Comparison of ENCODE assay signal across 18 cellular contexts in genomic region chr5:43295202-43295601, GRCh38.
"Had no signal": no experiment of that assay in that cellular context is flagged by ENCODE, and none has a peak within 500 bp of the region (broad histone marks: within the 10 kb centered on the region; RNA-seq: fewer than 3 reads in every experiment).

No MANE protein-coding gene starts in this region.

- H3K4me1 ChIP-seq: suprapubic skin had no signal

- H3K9me3 ChIP-seq: esophagus squamous epithelium, gastroesophageal sphincter, mucosa of descending colon, suprapubic skin, thyroid gland had no signal

- ATAC-seq: gastroesophageal sphincter; left lobe of liver; mucosa of descending colon; naive thymus-derived CD8-positive, alpha-beta T cell; stimulated activated effector memory CD8-positive, alpha-beta T cell treated with anti-CD3 and anti-CD28 coated beads, Interleukin-12 subunit alpha, Interleukin-12 subunit beta, amount 100 ng/mL, for 72 hours; stimulated activated naive CD8-positive, alpha-beta T cell treated with anti-CD3 and anti-CD28 coated beads, Interleukin-15, Interleukin-2, amounts not matched to agents 100 U/mL and 50 U/mL, for 24 hours had no signal

- H3K4me3 ChIP-seq: esophagus squamous epithelium, gastroesophageal sphincter, mucosa of descending colon, suprapubic skin, thyroid gland had no signal

- H3K4me3 Mint-ChIP-seq: naive thymus-derived CD8-positive, alpha-beta T cell; stimulated activated effector memory CD8-positive, alpha-beta T cell treated with anti-CD3 and anti-CD28 coated beads, Interleukin-12 subunit alpha, Interleukin-12 subunit beta, amount 100 ng/mL, for 72 hours; type B pancreatic cell had no signal

- H3K27ac ChIP-seq: esophagus squamous epithelium, gastroesophageal sphincter, suprapubic skin, thyroid gland had no signal

- H3K27me3 Mint-ChIP-seq: naive thymus-derived CD8-positive, alpha-beta T cell; type B pancreatic cell had no signal

- H3K27me3 ChIP-seq: esophagus squamous epithelium, gastroesophageal sphincter, suprapubic skin, thyroid gland had no signal

- H3K27ac Mint-ChIP-seq: stimulated activated effector memory CD8-positive, alpha-beta T cell treated with anti-CD3 and anti-CD28 coated beads, Interleukin-12 subunit alpha, Interleukin-12 subunit beta, amount 100 ng/mL, for 72 hours; type B pancreatic cell had no signal

- DNase-seq: dermis blood vessel endothelial cell; esophagus squamous epithelium; foreskin fibroblast; glutamatergic neuron; islet precursor cell; mammary epithelial cell; mucosa of descending colon; naive thymus-derived CD8-positive, alpha-beta T cell; posterior cingulate gyrus; stimulated activated CD4-positive, alpha-beta T cell treated with anti-CD3 and anti-CD28 coated beads, Interleukin-4, amount 100 ng/mL, for 1 hour; stimulated activated CD8-positive, alpha-beta memory T cell treated with anti-CD3 and anti-CD28 coated beads, Interleukin-4, amount 100 ng/mL, for 48 hours; stimulated activated naive CD8-positive, alpha-beta T cell treated with anti-CD3 and anti-CD28 coated beads, Interleukin-15, Interleukin-2, amounts not matched to agents 100 U/mL and 50 U/mL, for 24 hours; thyroid gland had no signal

- H3K9me3 Mint-ChIP-seq: naive thymus-derived CD8-positive, alpha-beta T cell; stimulated activated effector memory CD8-positive, alpha-beta T cell treated with anti-CD3 and anti-CD28 coated beads, Interleukin-12 subunit alpha, Interleukin-12 subunit beta, amount 100 ng/mL, for 72 hours; type B pancreatic cell had no signal
